ENCODE assay signal across 25 cellular contexts in the genomic region with DNA sequence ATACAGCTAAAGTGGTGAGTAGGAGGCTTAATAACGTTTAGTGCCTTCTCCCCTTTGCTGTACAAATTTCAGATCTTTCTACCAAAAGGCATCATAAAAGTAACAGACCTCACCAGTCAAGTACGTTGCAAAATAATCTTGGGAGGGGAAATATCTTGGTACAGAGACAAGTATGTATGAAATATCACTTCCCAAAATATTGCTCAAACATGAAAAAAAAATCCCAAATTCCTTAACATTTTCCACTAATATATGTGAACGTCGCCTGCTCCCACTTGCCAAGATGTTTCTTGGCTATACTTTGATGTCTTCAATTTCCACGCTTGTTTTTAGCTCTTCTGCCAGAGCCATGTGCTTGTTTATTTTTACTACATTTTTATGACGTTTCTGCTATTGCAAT.
DNase-seq lines count a peak whose midpoint lies in the region; ATAC-seq and TF ChIP-seq lines count a peak whose summit lies in the region.
"Had no signal": no experiment of that assay in that cellular context is flagged by ENCODE, and none has a peak within 500 bp of the region (broad histone marks: within the 10 kb centered on the region; RNA-seq: fewer than 3 reads in every experiment).

No MANE protein-coding gene starts in this region.

- no peak overlapping the region for H3K4me2 ChIP-seq in GM23248 (ENCODE audit: unreplicated experiment)

- in situ Hi-C loops in GM23248 (cut with MboI), result no loop called here

- H3K27ac ChIP-seq in ascending aorta, result peak overlapping the region; percentile 60 to 87
- H3K27ac ChIP-seq in gastroesophageal sphincter, result no peak overlapping the region
- no peak overlapping the region for H3K27ac ChIP-seq in GM23248
- H3K27ac ChIP-seq: foreskin keratinocyte, transverse colon had no signal

- H3K36me3 ChIP-seq in ascending aorta, result no peaks in the 10 kb centered on the region
- H3K36me3 ChIP-seq in gastroesophageal sphincter, result no peaks in the 10 kb centered on the region
- H3K36me3 ChIP-seq in GM23248 (ENCODE audit: low read depth), result no peaks in the 10 kb centered on the region
- H3K36me3 ChIP-seq: breast epithelium, transverse colon had no signal

- peak; percentile 75 for ATAC-seq in gastroesophageal sphincter
- ATAC-seq in sciatic nerve, result peak; percentile 70
- ATAC-seq in GM21367 (IDR thresholded peaks at IDR 0.05; ENCODE audit: unreplicated experiment), result no peak
- ATAC-seq in GM19328 (IDR thresholded peaks at IDR 0.05; ENCODE audit: unreplicated experiment), result no peak
- ATAC-seq: activated CD8-positive, alpha-beta T cell treated with anti-CD3 and anti-CD28 coated beads for 36 hours; foreskin keratinocyte; PC-3; stimulated activated naive CD8-positive, alpha-beta T cell treated with anti-CD3 and anti-CD28 coated beads, Interleukin-15, amount 100 ng/mL, for 72 hours had no signal

- no peak for TF ChIP-seq CTCF in AG10803 (conservative IDR thresholded peaks at IDR 0.05; ENCODE audit: low read length)
- no peak for TF ChIP-seq CTCF in ascending aorta (IDR thresholded peaks at IDR 0.05)
- no peak for TF ChIP-seq CTCF in gastroesophageal sphincter (IDR thresholded peaks at IDR 0.05)

- H3K4me1 ChIP-seq in ascending aorta (peaks cover 0 to 19% of the 10 kb centered on the region in 2 donors), gastroesophageal sphincter (peaks cover 0 to 24% (median 7%) of the 10 kb centered on the region in 3 donors), GM23248 (ENCODE audit: insufficient read depth) (no peaks in the 10 kb centered on the region)
- H3K4me1 ChIP-seq: breast epithelium, foreskin keratinocyte, transverse colon had no signal

- DNase-seq in AG10803 (ENCODE audit: low read depth) (peak; percentile 87), ascending aorta (ENCODE audit: low spot score in 2 of 2) (no peak), sciatic nerve (ENCODE audit: low spot score) (no peak), GM23248 (no peak), NCI-H2029 treated with DMSO at 0.1 percent for 48 hours (lab: John Stamatoyannopoulos, UW) (no peak)
- DNase-seq: ACHN; activated CD8-positive, alpha-beta memory T cell treated with anti-CD3 and anti-CD28 coated beads, Interleukin-2, amount 50 U/mL, for 48 hours; activated CD8-positive, alpha-beta T cell treated with anti-CD3 and anti-CD28 coated beads for 36 hours; activated naive CD4-positive, alpha-beta T cell treated with Interleukin-2 at 50 U/mL for 16 hours; C1 segment of cervical spinal cord; effector CD4-positive, alpha-beta T cell; foreskin keratinocyte; Karpas-422; mesendoderm; NCI-H1436; NCI-H345; NCI-H69; PC-3; stimulated activated CD4-positive, alpha-beta T cell treated with anti-CD3 and anti-CD28 coated beads, Interleukin-2, amount 100 ng/mL, for 48 hours; stimulated activated naive CD8-positive, alpha-beta T cell treated with anti-CD3 and anti-CD28 coated beads, Interleukin-15, amount 100 ng/mL, for 72 hours; transverse colon had no signal

- no peak overlapping the region for H2AFZ ChIP-seq in GM23248

- H3K9ac ChIP-seq in GM23248, result no peak overlapping the region

- no peaks in the 10 kb centered on the region for H3K79me2 ChIP-seq in GM23248 (ENCODE audit: insufficient read depth)

- H3K27me3 ChIP-seq in ascending aorta, result no peaks in the 10 kb centered on the region
- H3K27me3 ChIP-seq in gastroesophageal sphincter, result peaks cover 6% of the 10 kb centered on the region
- peaks cover 23% of the 10 kb centered on the region; the same call in 1 of the 2 replicates for H3K27me3 ChIP-seq in GM23248 (replicated peaks; ENCODE audit: insufficient read depth)
- H3K27me3 ChIP-seq: breast epithelium had no signal

- no peak for TF ChIP-seq EP300 in gastroesophageal sphincter (IDR thresholded peaks at IDR 0.05)

- no peaks in the 10 kb centered on the region for H4K20me1 ChIP-seq in GM23248 (ENCODE audit: insufficient read depth)

- H3K9me3 ChIP-seq in ascending aorta (no peaks in the 10 kb centered on the region), gastroesophageal sphincter (no peaks in the 10 kb centered on the region), GM23248 (ENCODE audit: low read depth) (no peaks in the 10 kb centered on the region)
- H3K9me3 ChIP-seq: breast epithelium, transverse colon had no signal

- 17 to 28% methylated on average over 6 of the region's 6 CpGs for WGBS in gastroesophageal sphincter (ENCODE audit: low coverage in 1 of 2), 2 donors
- WGBS in GM23248 (ENCODE audit: low coverage in 1 of 2, low lambda C conversion rate in 2 of 2, missing lambda C conversion rate in 2 of 2), 2 experiments, result 3 to 4% methylated on average over 6 of the region's 6 CpGs

- TF ChIP-seq POLR2A in gastroesophageal sphincter (IDR thresholded peaks at IDR 0.05), result no peak

- no peak overlapping the region for H3K4me3 ChIP-seq in AG10803 (ENCODE audit: low read length)
- peak overlapping the region; percentile 35 for H3K4me3 ChIP-seq in ascending aorta
- H3K4me3 ChIP-seq in gastroesophageal sphincter, result no peak overlapping the region
- no peak overlapping the region for H3K4me3 ChIP-seq in GM23248
- H3K4me3 ChIP-seq: transverse colon had no signal

- no peaks in the 10 kb centered on the region for H3K9me2 ChIP-seq in GM23248 (ENCODE audit: insufficient read depth)

- H3F3A ChIP-seq in GM23248 (ENCODE audit: insufficient read depth), result no peaks in the 10 kb centered on the region

- intact Hi-C loops in ascending aorta (cut with DNase I), result loop anchor here (1.0 to 5.0 kb wide), 5 partner anchors 26 to 120 kb away; no protein-coding TSS in a partner anchor
- intact Hi-C loops in sciatic nerve (cut with DNase I), result no loop called here

Comparison
In these comparisons a context has a peak if more than half of its experiments do, and no peak if none do; other contexts are left out.
1. H3K4me3 ChIP-seq: peak in ascending aorta (2 of 2); none in AG10803 (single experiment), gastroesophageal sphincter (0 of 2) and GM23248 (single experiment).
2. H3K27ac ChIP-seq: peak in ascending aorta (2 of 2); none in gastroesophageal sphincter (0 of 4) and GM23248 (single experiment).
3. ATAC-seq: peak in gastroesophageal sphincter (single experiment) and sciatic nerve (single experiment); none in GM21367 (single experiment) and GM19328 (single experiment).